Comparison of ENCODE assay signal across 27 cellular contexts in the genomic region with DNA sequence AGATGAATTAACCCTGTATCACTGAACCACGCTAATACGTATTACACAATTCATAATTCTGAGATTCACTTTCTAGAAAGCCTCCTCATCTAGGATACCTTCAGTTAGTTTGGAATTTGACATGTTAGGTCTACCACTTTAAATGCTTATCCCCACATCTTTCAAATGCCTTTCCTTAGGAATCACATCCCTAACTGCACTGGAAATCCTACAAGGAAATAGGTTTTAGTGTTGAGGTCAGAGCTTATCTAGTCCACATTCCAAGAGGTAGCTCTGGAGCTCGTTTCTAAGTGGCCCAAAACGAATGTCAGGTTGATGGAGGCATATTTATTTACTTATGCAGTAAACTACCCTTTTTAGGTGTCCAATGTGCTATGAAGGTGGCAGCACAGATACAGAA.
"Had no signal": no experiment of that assay in that cellular context is flagged by ENCODE, and none has a peak within 500 bp of the region (broad histone marks: within the 10 kb centered on the region; RNA-seq: fewer than 3 reads in every experiment).

No MANE protein-coding gene starts in this region.

- H3K4me1 Mint-ChIP-seq: activated CD4-positive, alpha-beta memory T cell treated with anti-CD3 and anti-CD28 coated beads, Interleukin-2, amount 10 ng/mL, durations not matched to agents 7 days and 5 days; activated CD4-positive, alpha-beta T cell treated with anti-CD3 and anti-CD28 coated beads for 36 hours; activated CD4-positive, alpha-beta T cell treated with anti-CD3 and anti-CD28 coated beads, Interleukin-2, amount 10 ng/mL, durations not matched to agents 7 days and 5 days; activated naive CD4-positive, alpha-beta T cell treated with anti-CD3 and anti-CD28 coated beads, Interleukin-2, amount 10 ng/mL, durations not matched to agents 7 days and 5 days; T-helper 17 cell had no signal

- H3K27me3 Mint-ChIP-seq: activated CD4-positive, alpha-beta memory T cell treated with anti-CD3 and anti-CD28 coated beads, Interleukin-2, amount 10 ng/mL, durations not matched to agents 7 days and 5 days; activated CD4-positive, alpha-beta T cell treated with anti-CD3 and anti-CD28 coated beads for 36 hours; activated CD4-positive, alpha-beta T cell treated with anti-CD3 and anti-CD28 coated beads, Interleukin-2, amount 10 ng/mL, durations not matched to agents 7 days and 5 days; activated naive CD4-positive, alpha-beta T cell treated with anti-CD3 and anti-CD28 coated beads, Interleukin-2, amount 10 ng/mL, durations not matched to agents 7 days and 5 days; activated naive CD8-positive, alpha-beta T cell; activated T-cell treated with anti-CD3 and anti-CD28 coated beads, Interleukin-2, amount 50 U/mL, for 24 hours; effector memory CD8-positive, alpha-beta T cell; T-helper 17 cell had no signal

- H3K27ac Mint-ChIP-seq: activated CD4-positive, alpha-beta memory T cell treated with anti-CD3 and anti-CD28 coated beads, Interleukin-2, amount 10 ng/mL, durations not matched to agents 7 days and 5 days; activated CD4-positive, alpha-beta T cell treated with anti-CD3 and anti-CD28 coated beads for 36 hours; activated CD4-positive, alpha-beta T cell treated with anti-CD3 and anti-CD28 coated beads, Interleukin-2, amount 10 ng/mL, durations not matched to agents 7 days and 5 days; activated naive CD4-positive, alpha-beta T cell treated with anti-CD3 and anti-CD28 coated beads, Interleukin-2, amount 10 ng/mL, durations not matched to agents 7 days and 5 days; activated naive CD8-positive, alpha-beta T cell; activated T-cell treated with anti-CD3 and anti-CD28 coated beads, Interleukin-2, amount 50 U/mL, for 24 hours; activated T-cell treated with anti-CD3 and anti-CD28 coated beads, Interleukin-2, amount 50 U/mL, for 72 hours; effector memory CD8-positive, alpha-beta T cell had no signal

- H3K9me3 Mint-ChIP-seq: activated naive CD4-positive, alpha-beta T cell treated with anti-CD3 and anti-CD28 coated beads, Interleukin-2, amount 10 ng/mL, durations not matched to agents 7 days and 5 days; effector memory CD8-positive, alpha-beta T cell had no signal

- H3K27me3 ChIP-seq: ascending aorta, brain microvascular endothelial cell, heart left ventricle had no signal

- DNase-seq: activated CD4-positive, alpha-beta memory T cell treated with anti-CD3 and anti-CD28 coated beads, Interleukin-2, amount 10 ng/mL, durations not matched to agents 7 days and 5 days; activated CD4-positive, alpha-beta T cell treated with anti-CD3 and anti-CD28 coated beads for 36 hours; activated CD4-positive, alpha-beta T cell treated with anti-CD3 and anti-CD28 coated beads, Interleukin-2, amount 10 ng/mL, durations not matched to agents 7 days and 5 days; activated CD4-positive, alpha-beta T cell treated with anti-CD3 and anti-CD28 coated beads, Interleukin-2, amount 50 U/mL, for 4 hours; activated CD4-positive, CD25-positive, alpha-beta regulatory T cell; activated CD4-positive, CD25-positive, alpha-beta regulatory T cell treated with anti-CD3 and anti-CD28 coated beads, Interleukin-2, amount 50 U/mL, for 72 hours; activated CD8-positive, alpha-beta memory T cell treated with anti-CD3 and anti-CD28 coated beads, Interleukin-2, amount 50 U/mL, for 48 hours; activated gamma-delta T cell; activated naive CD4-positive, alpha-beta T cell; activated naive CD4-positive, alpha-beta T cell treated with anti-CD3 and anti-CD28 coated beads, Interleukin-2, amount 10 ng/mL, durations not matched to agents 7 days and 5 days; activated T-cell treated with anti-CD3 and anti-CD28 coated beads for 4 hours; activated T-cell treated with anti-CD3 and anti-CD28 coated beads, Interleukin-2, amount 50 U/mL, for 24 hours; activated T-cell treated with anti-CD3 and anti-CD28 coated beads, Interleukin-2, amount 50 U/mL, for 72 hours; amygdala; brain microvascular endothelial cell; cortex of kidney; dermis blood vessel endothelial cell; effector CD4-positive, alpha-beta T cell; effector memory CD8-positive, alpha-beta T cell; foreskin fibroblast; glutamatergic neuron; heart left ventricle; T-helper 1 cell; T-helper 17 cell had no signal

- H3K4me1 ChIP-seq: ascending aorta, heart left ventricle had no signal

- H3K4me3 Mint-ChIP-seq: activated CD4-positive, alpha-beta memory T cell treated with anti-CD3 and anti-CD28 coated beads, Interleukin-2, amount 10 ng/mL, durations not matched to agents 7 days and 5 days; activated CD4-positive, alpha-beta T cell treated with anti-CD3 and anti-CD28 coated beads for 36 hours; activated CD4-positive, alpha-beta T cell treated with anti-CD3 and anti-CD28 coated beads, Interleukin-2, amount 10 ng/mL, durations not matched to agents 7 days and 5 days; activated naive CD4-positive, alpha-beta T cell treated with anti-CD3 and anti-CD28 coated beads, Interleukin-2, amount 10 ng/mL, durations not matched to agents 7 days and 5 days; activated naive CD8-positive, alpha-beta T cell; activated T-cell treated with anti-CD3 and anti-CD28 coated beads, Interleukin-2, amount 50 U/mL, for 24 hours; activated T-cell treated with anti-CD3 and anti-CD28 coated beads, Interleukin-2, amount 50 U/mL, for 72 hours; effector memory CD8-positive, alpha-beta T cell; T-helper 17 cell had no signal

- ATAC-seq: activated CD4-positive, alpha-beta T cell treated with anti-CD3 and anti-CD28 coated beads for 36 hours; activated T-cell treated with anti-CD3 and anti-CD28 coated beads, Interleukin-2, amount 50 U/mL, for 72 hours; effector memory CD8-positive, alpha-beta T cell; esophagus mucosa; T-helper 17 cell had no signal

- H3K27ac ChIP-seq: ascending aorta, brain microvascular endothelial cell had no signal

- H3K36me3 Mint-ChIP-seq: activated naive CD8-positive, alpha-beta T cell had no signal

- H3K4me3 ChIP-seq: ascending aorta, heart left ventricle had no signal
